1 cellular context compared by ENCODE assay signal in the genomic region with DNA sequence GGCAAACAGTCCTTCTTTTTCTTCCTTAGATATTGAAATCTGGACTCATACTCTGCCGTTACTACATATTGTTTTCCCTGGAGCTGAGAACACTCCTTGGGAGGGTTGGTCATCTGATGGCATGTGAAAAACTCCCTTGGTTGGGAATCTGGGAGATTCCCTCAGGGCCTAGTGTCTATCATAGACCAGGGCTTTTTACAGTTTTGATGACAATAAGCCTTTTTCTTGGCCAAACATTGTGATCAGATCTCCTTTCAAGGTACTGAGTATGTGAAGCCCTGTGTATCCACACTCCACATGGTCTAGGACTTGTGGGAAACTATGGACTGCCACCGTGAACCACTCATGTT.
TF ChIP-seq lines count a peak whose summit lies in the region.

No MANE protein-coding gene starts in this region.

TF ChIP-seq in A549, 52 proteins besides CTCF, POLR2A, EP300 and RAD21 (continued from another document):
- TF ChIP-seq, protein P1, sequence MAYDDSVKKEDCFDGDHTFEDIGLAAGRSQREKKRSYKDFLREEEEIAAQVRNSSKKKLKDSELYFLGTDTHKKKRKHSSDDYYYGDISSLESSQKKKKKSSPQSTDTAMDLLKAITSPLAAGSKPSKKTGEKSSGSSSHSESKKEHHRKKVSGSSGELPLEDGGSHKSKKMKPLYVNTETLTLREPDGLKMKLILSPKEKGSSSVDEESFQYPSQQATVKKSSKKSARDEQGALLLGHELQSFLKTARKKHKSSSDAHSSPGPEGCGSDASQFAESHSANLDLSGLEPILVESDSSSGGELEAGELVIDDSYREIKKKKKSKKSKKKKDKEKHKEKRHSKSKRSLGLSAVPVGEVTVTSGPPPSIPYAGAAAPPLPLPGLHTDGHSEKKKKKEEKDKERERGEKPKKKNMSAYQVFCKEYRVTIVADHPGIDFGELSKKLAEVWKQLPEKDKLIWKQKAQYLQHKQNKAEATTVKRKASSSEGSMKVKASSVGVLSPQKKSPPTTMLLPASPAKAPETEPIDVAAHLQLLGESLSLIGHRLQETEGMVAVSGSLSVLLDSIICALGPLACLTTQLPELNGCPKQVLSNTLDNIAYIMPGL (CRISPR knock-in tag; IDR thresholded peaks at IDR 0.05; ENCODE audit: borderline replicate concordance) = no peak
- TF ChIP-seq FOSB (CRISPR knock-in tag; IDR thresholded peaks at IDR 0.05) (no peak), CBX2 (IDR thresholded peaks at IDR 0.05; ENCODE audit: borderline replicate concordance, low read depth) (no peak), RCOR1 (IDR thresholded peaks at IDR 0.05; ENCODE audit: low read depth, low read length) (no peak), CHD4 (IDR thresholded peaks at IDR 0.05; ENCODE audit: borderline replicate concordance) (no peak), FOSL2 (IDR thresholded peaks at IDR 0.05) (no peak), FOSL2 (CRISPR knock-in tag; IDR thresholded peaks at IDR 0.05) (no peak), PHF8 (IDR thresholded peaks at IDR 0.05; ENCODE audit: borderline replicate concordance, low read depth) (no peak)
- TF ChIP-seq, protein P2, sequence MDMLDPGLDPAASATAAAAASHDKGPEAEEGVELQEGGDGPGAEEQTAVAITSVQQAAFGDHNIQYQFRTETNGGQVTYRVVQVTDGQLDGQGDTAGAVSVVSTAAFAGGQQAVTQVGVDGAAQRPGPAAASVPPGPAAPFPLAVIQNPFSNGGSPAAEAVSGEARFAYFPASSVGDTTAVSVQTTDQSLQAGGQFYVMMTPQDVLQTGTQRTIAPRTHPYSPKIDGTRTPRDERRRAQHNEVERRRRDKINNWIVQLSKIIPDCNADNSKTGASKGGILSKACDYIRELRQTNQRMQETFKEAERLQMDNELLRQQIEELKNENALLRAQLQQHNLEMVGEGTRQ (IDR thresholded peaks at IDR 0.05) = no peak
- TF ChIP-seq, protein P3, sequence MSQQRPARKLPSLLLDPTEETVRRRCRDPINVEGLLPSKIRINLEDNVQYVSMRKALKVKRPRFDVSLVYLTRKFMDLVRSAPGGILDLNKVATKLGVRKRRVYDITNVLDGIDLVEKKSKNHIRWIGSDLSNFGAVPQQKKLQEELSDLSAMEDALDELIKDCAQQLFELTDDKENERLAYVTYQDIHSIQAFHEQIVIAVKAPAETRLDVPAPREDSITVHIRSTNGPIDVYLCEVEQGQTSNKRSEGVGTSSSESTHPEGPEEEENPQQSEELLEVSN (IDR thresholded peaks at IDR 0.05; ENCODE audit: borderline replicate concordance, low read depth) = no peak
